Comparison of ENCODE assay signal across 8 cellular contexts in the genomic region with DNA sequence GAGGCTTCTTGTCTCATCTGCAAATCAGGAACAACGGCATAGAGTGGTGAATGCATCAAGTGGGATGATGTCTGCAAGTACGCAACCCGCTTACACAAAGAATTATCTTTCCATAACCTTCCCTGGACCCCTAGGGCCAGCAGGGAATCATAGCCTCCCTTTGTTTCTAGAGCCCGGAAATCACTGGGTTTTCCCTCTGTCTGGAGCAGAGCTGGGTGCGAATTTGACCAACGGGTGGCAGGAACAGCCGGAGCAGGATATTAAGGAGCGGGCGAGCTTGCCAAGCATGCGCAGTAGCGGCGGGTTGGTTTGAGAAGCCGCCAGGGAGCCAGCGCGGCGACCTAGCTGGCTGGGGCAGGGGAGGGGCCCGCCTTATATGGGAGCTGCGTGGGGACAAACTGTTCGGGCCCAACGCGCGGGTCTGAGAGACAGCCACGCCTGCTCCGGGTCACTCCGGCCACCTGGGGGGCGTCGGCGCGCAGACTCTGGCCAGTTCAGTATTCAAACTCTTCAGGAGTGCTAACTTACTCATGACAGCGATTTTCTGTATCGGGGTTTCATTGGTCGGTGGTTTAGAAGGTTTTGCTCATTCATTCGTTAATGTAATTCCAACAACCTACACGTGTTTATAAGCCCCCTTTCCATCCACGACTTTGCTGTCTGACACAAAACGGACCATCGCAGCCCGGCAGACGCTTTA. TPM values are rescaled to one million over a fixed set of nuclear protein-coding genes. Genes with fewer than 3 reads are reported as not detected.
DNase-seq lines count a peak whose midpoint lies in the region; ATAC-seq and TF ChIP-seq lines count a peak whose summit lies in the region.

No MANE protein-coding gene starts in this region.

- H3K23ac ChIP-seq in IMR-90 (ENCODE audit: low read depth, low read length): peak overlapping the region; percentile 79; the same call in 1 of the 2 replicates

- H2BK15ac ChIP-seq in IMR-90 (ENCODE audit: low read depth, low read length): peak overlapping the region; percentile 75; the same call in 1 of the 3 replicates

- H2BK120ac ChIP-seq in IMR-90 (ENCODE audit: low read depth, low read length): peak overlapping the region; percentile 62; the same call in 1 of the 2 replicates

- H4K20me1 ChIP-seq in IMR-90 (ENCODE audit: insufficient read depth, low read length): no peaks in the 10 kb centered on the region

- H4K91ac ChIP-seq in IMR-90 (ENCODE audit: insufficient read depth, low read depth, low read length): peak overlapping the region; percentile 52; the same call in 1 of the 2 replicates

- no peaks in the 10 kb centered on the region for H3K27me3 ChIP-seq in IMR-90 (ENCODE audit: control insufficient read depth, insufficient read depth, low read length)

- H3K4me3 Mint-ChIP-seq in Calu3 (ENCODE audit: low read depth, unreplicated experiment) (peak overlapping the region; percentile 69), glutamatergic neuron (ENCODE audit: unreplicated experiment) (peak overlapping the region; percentile 74)

- H3K4me1 Mint-ChIP-seq in Calu3 (ENCODE audit: low read depth, unreplicated experiment) (peaks cover 11% of the 10 kb centered on the region), glutamatergic neuron (ENCODE audit: low read depth, unreplicated experiment) (peaks cover 32% of the 10 kb centered on the region)

- in situ Hi-C loops in IMR-90 (cut with MboI; ENCODE audit: low sequenced_read_pairs) (no loop called here), SK-MEL-5 (cut with HindIII; ENCODE audit: low pct_unique_long_range_greater_than_20kb, low sequenced_read_pairs) (no loop called here)

- H3K36me3 ChIP-seq in IMR-90 (ENCODE audit: control insufficient read depth, insufficient read depth, low read length): no peaks in the 10 kb centered on the region

- H3K27me3 Mint-ChIP-seq in Calu3 (ENCODE audit: unreplicated experiment) (no peaks in the 10 kb centered on the region), glutamatergic neuron (ENCODE audit: unreplicated experiment) (no peaks in the 10 kb centered on the region)

- H3K27ac ChIP-seq in IMR-90 (ENCODE audit: insufficient read depth, low read length) (no peak overlapping the region), substantia nigra (ENCODE audit: low read depth, low read length, poor library complexity, severe bottlenecking) (peak overlapping the region; percentile 28)

- H3K27ac Mint-ChIP-seq in Calu3 (ENCODE audit: unreplicated experiment) (no peak overlapping the region), glutamatergic neuron (ENCODE audit: unreplicated experiment) (peak overlapping the region; percentile 36)

- H3K56ac ChIP-seq in IMR-90 (ENCODE audit: extremely low read depth, insufficient read depth, low read length): peak overlapping the region; percentile 51; the same call in 1 of the 2 replicates

- ATAC-seq in GM21381 (IDR thresholded peaks at IDR 0.05; ENCODE audit: unreplicated experiment) (peak; percentile 36), IMR-90 (ENCODE audit: low read depth) (peak; percentile 72)

- peaks cover 6% of the 10 kb centered on the region; the same call in 1 of the 2 replicates for H3K9me1 ChIP-seq in IMR-90 (ENCODE audit: insufficient read depth, low read length)

- no peak for TF ChIP-seq POLR2A in IMR-90 (IDR thresholded peaks at IDR 0.05; ENCODE audit: low read depth, low read length)

- BruUV-seq in Calu3 (replicated peaks; lab: Mats Ljungman, UMichigan): no TSS peak
- BruUV-seq in IMR-90 (replicated peaks; lab: Mats Ljungman, UMichigan): no TSS peak

- H3K4ac ChIP-seq in IMR-90 (ENCODE audit: low read depth, low read length): peak overlapping the region; percentile 65

- peak overlapping the region; percentile 36 for H3K9ac ChIP-seq in IMR-90 (ENCODE audit: low read depth, low read length)

- TF ChIP-seq CTCF in Calu3 (IDR thresholded peaks at IDR 0.05; ENCODE audit: unreplicated experiment) (no peak), IMR-90 (conservative IDR thresholded peaks at IDR 0.05; ENCODE audit: low read depth, low read length) (no peak), glutamatergic neuron (IDR thresholded peaks at IDR 0.05; ENCODE audit: partially characterized antibody, unreplicated experiment) (no peak)

- DNase-seq in Calu3: peak; percentile 67
- peak; percentile 68 for DNase-seq in IMR-90
- DNase-seq in SK-MEL-5 (ENCODE audit: low read depth, low spot score): peak; percentile 93
- DNase-seq in activated naive CD4-positive, alpha-beta T cell treated with anti-CD3 and anti-CD28 coated beads, Interleukin-2, amount 50 U/mL, for 16 hours: peak; percentile 79
- DNase-seq in glutamatergic neuron: peak; percentile 85
- DNase-seq in occipital lobe (lab: John Stamatoyannopoulos, UW): peak; percentile 77
- peak in 47 of 49 donors; percentile 16 to 91 (median 74) for DNase-seq in substantia nigra (lab: John Stamatoyannopoulos, UW)

- peak overlapping the region; percentile 76 for H3K14ac ChIP-seq in IMR-90 (replicated peaks; ENCODE audit: low read depth, low read length)

- POLR2A ChIA-PET in IMR-90 (lab: Charles Lee; ENCODE audit: unreplicated experiment): no interaction called here

- intact Hi-C loops in Calu3 (cut with micrococcal nuclease; ENCODE audit: unreplicated experiment) (no loop called here), IMR-90 (cut with micrococcal nuclease) (loop anchor here (5.0 to 10.0 kb wide), 2 partner anchors 48 to 160 kb away; a partner anchor contains a TSS)

- peak overlapping the region; percentile 3 for H2AK9ac ChIP-seq in IMR-90 (replicated peaks; ENCODE audit: low read depth, low read length, poor library complexity)

- TF ChIP-seq RAD21 in IMR-90 (IDR thresholded peaks at IDR 0.05; ENCODE audit: low read length): no peak

- peak overlapping the region; percentile 94 for H3K4me2 ChIP-seq in IMR-90 (ENCODE audit: low read depth, low read length)

- CTCF ChIA-PET in Calu3 (lab: Charles Lee) (no interaction called here), IMR-90 (lab: Yijun Ruan, JAX) (no interaction called here)

- H4K5ac ChIP-seq in IMR-90 (ENCODE audit: low read depth, low read length): peak overlapping the region; percentile 36; the same call in 1 of the 2 replicates

- H2BK5ac ChIP-seq in IMR-90 (ENCODE audit: low read depth, low read length, poor library complexity, severe bottlenecking): peak overlapping the region; percentile 47

- H2BK20ac ChIP-seq in IMR-90 (ENCODE audit: low read depth, low read length): 0 out of 2 replicates have a peak overlapping the region, but pooled peaks have one; percentile 39

- H2AK5ac ChIP-seq in IMR-90 (ENCODE audit: low read depth, low read length): peak overlapping the region; percentile 55; the same call in 1 of the 2 replicates

- peak overlapping the region; percentile 46 to 87; a peak in 3 of 4 replicates for H4K8ac ChIP-seq in IMR-90 (ENCODE audit: low read depth in 2 of 2, low read length in 2 of 2)

- H3K4me1 ChIP-seq in IMR-90 (ENCODE audit: control insufficient read depth, insufficient read depth, low read length): peaks cover 12% of the 10 kb centered on the region

- peaks cover 7 to 15% of the 10 kb centered on the region in 2 experiments; a peak in 2 of 4 replicates for H3K79me1 ChIP-seq in IMR-90 (ENCODE audit: low read depth in 1 of 2, low read length in 2 of 2)

- H2AFZ ChIP-seq in IMR-90 (replicated peaks; ENCODE audit: low read length, poor library complexity): peak overlapping the region; percentile 97

- H3K9me3 Mint-ChIP-seq in Calu3 (ENCODE audit: low read depth, unreplicated experiment) (no peaks in the 10 kb centered on the region), glutamatergic neuron (ENCODE audit: unreplicated experiment) (peaks cover 4% of the 10 kb centered on the region)

- no peaks in the 10 kb centered on the region for H3K9me3 ChIP-seq in IMR-90 (ENCODE audit: control insufficient read depth, insufficient read depth, low read length)

- dilution Hi-C loops in IMR-90 (cut with HindIII; ENCODE audit: low sequenced_read_pairs, unreplicated experiment): no loop called here

- 0% methylated on average over 1 of the region's 39 CpGs; no CpG with 5 or more reads in 1 of the 2 experiments for WGBS in IMR-90 (ENCODE audit: extremely low coverage in 2 of 2, insufficient read length in 1 of 2), 2 experiments

- peak overlapping the region; percentile 26; the same call in 1 of the 2 replicates for H3K18ac ChIP-seq in IMR-90 (ENCODE audit: low read depth, low read length)

- peaks cover 8% of the 10 kb centered on the region for H3K36me3 Mint-ChIP-seq in Calu3 (ENCODE audit: insufficient read depth, unreplicated experiment)
- no peaks in the 10 kb centered on the region for H3K36me3 Mint-ChIP-seq in glutamatergic neuron (ENCODE audit: unreplicated experiment)

- H3K4me3 ChIP-seq in IMR-90 (ENCODE audit: insufficient read depth, low read depth, low read length): peak overlapping the region; percentile 44

TF ChIP-seq in IMR-90, 13 proteins besides CTCF, POLR2A, EP300 and RAD21 (continues in another document):
- TF ChIP-seq MAZ (IDR thresholded peaks at IDR 0.05; ENCODE audit: borderline replicate concordance, low read depth, low read length) (peak; percentile 36; the same call in 1 of the 2 replicates), BHLHE40 (IDR thresholded peaks at IDR 0.05; ENCODE audit: low read depth, low read length) (no peak)
- TF ChIP-seq, protein P1, sequence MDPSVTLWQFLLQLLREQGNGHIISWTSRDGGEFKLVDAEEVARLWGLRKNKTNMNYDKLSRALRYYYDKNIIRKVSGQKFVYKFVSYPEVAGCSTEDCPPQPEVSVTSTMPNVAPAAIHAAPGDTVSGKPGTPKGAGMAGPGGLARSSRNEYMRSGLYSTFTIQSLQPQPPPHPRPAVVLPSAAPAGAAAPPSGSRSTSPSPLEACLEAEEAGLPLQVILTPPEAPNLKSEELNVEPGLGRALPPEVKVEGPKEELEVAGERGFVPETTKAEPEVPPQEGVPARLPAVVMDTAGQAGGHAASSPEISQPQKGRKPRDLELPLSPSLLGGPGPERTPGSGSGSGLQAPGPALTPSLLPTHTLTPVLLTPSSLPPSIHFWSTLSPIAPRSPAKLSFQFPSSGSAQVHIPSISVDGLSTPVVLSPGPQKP (IDR thresholded peaks at IDR 0.05; ENCODE audit: borderline replicate concordance, low read depth, low read length): no peak

RNA-seq across cellular contexts. Expression of a gene that starts 1.6 kb away (rescaled TPM):
- 4.3 TPM in 2 replicates for total RNA-seq in Calu3 (2022)
- 10.0 and 10.6 TPM in 2 replicates for total RNA-seq in IMR-90 (2012; rRNA removed)
- polyA plus RNA-seq in IMR-90 (2012; rRNA removed): 3.3 and 4.7 TPM in 2 replicates
- 1.5 and 2.0 TPM in 2 replicates for polyA plus RNA-seq in IMR-90 (2012; cell fraction: cytosol; rRNA removed)
- polyA plus RNA-seq in IMR-90 (2012; cell fraction: nucleus; rRNA removed; ENCODE audit: low replicate concordance): 3.1 and 10.6 TPM in 2 replicates
- 13.4 and 14.7 TPM in 2 replicates for total RNA-seq in SK-MEL-5 (2014; rRNA removed; shearing (Covaris generic))
- polyA plus RNA-seq in SK-MEL-5 (2015; cell fraction: cytosol; rRNA removed): 17.3 and 19.9 TPM in 2 replicates
- 18.3 and 18.6 TPM in 2 replicates for polyA plus RNA-seq in SK-MEL-5 (2015; cell fraction: nucleus; rRNA removed)
- total RNA-seq in glutamatergic neuron (ENCODE audit: unreplicated experiment): 27.0 TPM
- 54.4 TPM for total RNA-seq in occipital lobe
